8 cellular contexts compared by ENCODE assay signal in the genomic region with DNA sequence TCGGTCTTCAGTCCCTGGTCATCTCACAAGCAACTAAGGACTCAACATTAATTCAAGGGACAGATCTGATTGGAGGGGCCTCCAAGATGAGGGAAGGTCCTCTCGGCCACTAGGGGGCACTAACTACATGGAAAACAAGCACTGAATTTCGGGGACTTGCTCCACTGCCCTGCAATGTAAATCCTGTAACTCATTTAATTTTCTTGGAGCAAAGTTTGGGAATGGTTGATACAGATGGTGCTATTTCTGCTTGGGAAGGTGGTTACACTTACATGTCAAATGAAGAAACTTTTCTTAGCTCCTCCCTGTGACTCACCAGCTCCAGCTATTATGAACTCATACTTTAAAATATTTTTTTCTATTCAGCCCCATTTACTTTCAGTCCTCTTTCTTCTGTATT.
DNase-seq lines count a peak whose midpoint lies in the region; ATAC-seq and FAIRE-seq lines count a peak whose summit lies in the region.

No MANE protein-coding gene starts in this region.

- no peak overlapping the region for H3K56ac ChIP-seq in mesendoderm (ENCODE audit: low read length)

- H4K8ac ChIP-seq in mesendoderm (ENCODE audit: low read depth, low read length): no peak overlapping the region

- H2BK120ac ChIP-seq in mesendoderm (ENCODE audit: low read depth, low read length): no peak overlapping the region

- ATAC-seq in stimulated activated naive CD8-positive, alpha-beta T cell treated with anti-CD3 and anti-CD28 coated beads, Interleukin-15, Interleukin-2, amounts not matched to agents 100 U/mL and 50 U/mL, for 24 hours: no peak
- ATAC-seq in GM19452 (IDR thresholded peaks at IDR 0.05; ENCODE audit: unreplicated experiment): no peak

- H3K9ac ChIP-seq in mesendoderm (ENCODE audit: low read length): no peak overlapping the region

- H4K5ac ChIP-seq in mesendoderm (ENCODE audit: low read length): no peak overlapping the region

- no peak overlapping the region for H3K4ac ChIP-seq in mesendoderm (ENCODE audit: low read depth, low read length)

- no peak overlapping the region for H3K4me3 ChIP-seq in mesendoderm (ENCODE audit: low read length)

- H3K23ac ChIP-seq in mesendoderm (ENCODE audit: low read length): no peak overlapping the region

- H3K79me2 ChIP-seq in mesendoderm (ENCODE audit: control insufficient read depth, insufficient read depth, low read length): no peaks in the 10 kb centered on the region

- H2AK5ac ChIP-seq in mesendoderm (ENCODE audit: low read length): no peak overlapping the region

- no peaks in the 10 kb centered on the region for H3K27me3 ChIP-seq in mesendoderm (ENCODE audit: insufficient read depth, low read length, poor library complexity)

- H3K27ac ChIP-seq in mesendoderm (ENCODE audit: low read depth, low read length): no peak overlapping the region

- no CpG with 5 or more reads among the region's 3 CpGs for WGBS in mesendoderm (ENCODE audit: extremely low coverage, insufficient coverage, low lambda C conversion rate)

- peak; percentile 82 for FAIRE-seq in GM18507 (lab: Jason Lieb, UNC)

- H3K4me1 ChIP-seq in mesendoderm (ENCODE audit: control insufficient read depth, low read depth, low read length): no peaks in the 10 kb centered on the region

- H2BK5ac ChIP-seq in mesendoderm (ENCODE audit: low read length): no peak overlapping the region

- H3K18ac ChIP-seq in mesendoderm (ENCODE audit: low read length): no peak overlapping the region

- no peak overlapping the region for H2BK15ac ChIP-seq in mesendoderm (replicated peaks; ENCODE audit: low read depth)

- H3K36me3 ChIP-seq in mesendoderm (ENCODE audit: control insufficient read depth, insufficient read depth, low read length): no peaks in the 10 kb centered on the region

- no peaks in the 10 kb centered on the region for H3K79me1 ChIP-seq in mesendoderm (ENCODE audit: low read length)

- no peak overlapping the region for H3K4me2 ChIP-seq in mesendoderm (ENCODE audit: low read length)

- DNase-seq in AG08396 (ENCODE audit: low spot score) (peak; percentile 66), GM18507 (ENCODE audit: extremely low spot score, insufficient read length, low read depth) (peak; percentile 47), NCI-H226 (peak; percentile 39), dermis blood vessel endothelial cell (peak; percentile 90), mesendoderm (peak; percentile 87)
- DNase-seq in activated CD4-positive, alpha-beta T cell treated with anti-CD3 and anti-CD28 coated beads for 24 hours (ENCODE audit: low read depth in 2 of 2): peak; percentile 33
- DNase-seq in stimulated activated naive CD8-positive, alpha-beta T cell treated with anti-CD3 and anti-CD28 coated beads, Interleukin-15, Interleukin-2, amounts not matched to agents 100 U/mL and 50 U/mL, for 24 hours: peak; percentile 62

Comparison
In these comparisons a context has a peak if more than half of its experiments do, and no peak if none do; other contexts are left out.
1. DNase-seq: peak in every context shown above with its lines; median percentile 90 in dermis blood vessel endothelial cell; 87 in mesendoderm; 66 in AG08396; 62 in stimulated activated naive CD8-positive, alpha-beta T cell treated with anti-CD3 and anti-CD28 coated beads, Interleukin-15, Interleukin-2, amounts not matched to agents 100 U/mL and 50 U/mL, for 24 hours; 47 in GM18507; 39 in NCI-H226; 33 in activated CD4-positive, alpha-beta T cell treated with anti-CD3 and anti-CD28 coated beads for 24 hours.